ENCODE assay signal across 23 cellular contexts in the genomic region with DNA sequence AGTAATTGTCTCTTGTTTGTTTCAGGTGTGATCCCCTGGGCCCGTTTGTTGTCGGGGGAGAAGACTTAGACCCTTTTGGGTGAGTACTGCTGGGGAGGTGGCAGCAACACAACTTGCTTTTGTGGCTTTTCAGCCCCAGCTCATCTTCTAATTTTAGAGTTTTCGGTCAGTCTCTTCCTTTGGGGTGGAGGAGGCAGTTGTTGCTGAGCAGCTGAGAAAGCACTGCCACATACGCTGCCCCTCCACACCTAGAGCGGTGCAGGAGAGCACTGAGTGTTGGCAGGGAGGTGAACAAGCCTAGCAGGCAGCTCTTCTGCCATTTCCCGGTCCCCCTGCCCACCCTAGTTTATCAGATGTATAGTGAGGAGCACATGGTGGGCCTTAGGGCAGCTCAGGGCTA. TPM values are rescaled to one million over a fixed set of nuclear protein-coding genes. Genes with fewer than 3 reads are reported as not detected.
DNase-seq lines count a peak whose midpoint lies in the region; ATAC-seq, FAIRE-seq and TF ChIP-seq lines count a peak whose summit lies in the region.
"Had no signal": no experiment of that assay in that cellular context is flagged by ENCODE, and none has a peak within 500 bp of the region (broad histone marks: within the 10 kb centered on the region; RNA-seq: fewer than 3 reads in every experiment).

No MANE protein-coding gene starts in this region.

- no peak for TF ChIP-seq POLR2A in GM12878 (IDR thresholded peaks at IDR 0.05; ENCODE audit: low read depth, low read length)
- TF ChIP-seq POLR2A in right lobe of liver (IDR thresholded peaks at IDR 0.05), result no peak

- FAIRE-seq in GM12878 (lab: Jason Lieb, UNC), result no peak
- FAIRE-seq: G401.6, GM19239 had no signal

- H2BK5ac ChIP-seq in neuronal stem cell (ENCODE audit: low read length), result no peak overlapping the region

- DNase-seq in GM10248 (ENCODE audit: extremely low spot score) (peak; percentile 42), GM12878 (ENCODE audit: low read depth, low spot score) (no peak), neuronal stem cell (ENCODE audit: low spot score) (no peak), right lobe of liver (no peak)
- no peak for DNase-seq in CD4-positive, alpha-beta T cell
- DNase-seq: ACHN, COR-L47, DMS 273 treated with DMSO at 0.1 percent for 48 hours, DND-41, NCI-H187 treated with DMSO at 0.1 percent for 48 hours, NCI-H226, NCI-H524, NCI-H82, PC-3, RPMI8226, SHP77 treated with DMSO at 0.1 percent for 48 hours, SK-N-SH had no signal

- POLR2A ChIA-PET in GM10248 (lab: Yijun Ruan, JAX), result no interaction called here
- POLR2A ChIA-PET in GM12878 (lab: Charles Lee), result no interaction called here
- POLR2A ChIA-PET in CD4-positive, alpha-beta T cell (lab: Charles Lee), result no interaction called here

- H3K36me3 ChIP-seq in GM12878 (ENCODE audit: control insufficient read depth in 2 of 2, insufficient read depth in 2 of 2, low read length in 1 of 2) (peaks cover 21 to 44% of the 10 kb centered on the region in 2 experiments), neuronal stem cell (replicated peaks in 1 of 2; ENCODE audit: control insufficient read depth in 2 of 2, insufficient read depth in 2 of 2, low read length in 2 of 2) (peaks cover 45 to 91% of the 10 kb centered on the region in 2 donors), right lobe of liver (peaks cover 3 to 76% (median 30%) of the 10 kb centered on the region in 4 donors)

- no peaks in the 10 kb centered on the region for H3K27me3 ChIP-seq in GM12878 (replicated peaks in 1 of 2; ENCODE audit: control insufficient read depth in 2 of 2, insufficient read depth in 2 of 2, low read length in 1 of 2)
- no peaks in the 10 kb centered on the region for H3K27me3 ChIP-seq in neuronal stem cell (ENCODE audit: control insufficient read depth in 3 of 3, insufficient read depth in 3 of 3, low read depth in 1 of 3, low read length in 3 of 3)
- no peaks in the 10 kb centered on the region for H3K27me3 ChIP-seq in right lobe of liver
- H3K27me3 ChIP-seq in CD4-positive, alpha-beta T cell (ENCODE audit: control insufficient read depth, insufficient read depth, low read length), result no peaks in the 10 kb centered on the region

- ATAC-seq in GM21529 (IDR thresholded peaks at IDR 0.05; ENCODE audit: unreplicated experiment) (peak; percentile 58), GM12878 (peak; percentile 55), right lobe of liver (no peak), HG03108 (IDR thresholded peaks at IDR 0.05; ENCODE audit: unreplicated experiment) (no peak)
- ATAC-seq in CD4-positive, alpha-beta T cell (ENCODE audit: poor library complexity), result no peak
- ATAC-seq: GM23338, HCT116, PC-3 had no signal

- H3K9me3 Mint-ChIP-seq in CD4-positive, alpha-beta T cell, result no peaks in the 10 kb centered on the region
- H3K9me3 Mint-ChIP-seq: GM23338 had no signal

- no peak overlapping the region for H3K18ac ChIP-seq in neuronal stem cell (ENCODE audit: low read length)

- RAD21 ChIA-PET in GM12878 (lab: Charles Lee; ENCODE audit: unreplicated experiment), result no interaction called here

- no peak overlapping the region for H3K14ac ChIP-seq in neuronal stem cell (ENCODE audit: low read length)

- H2AK5ac ChIP-seq in neuronal stem cell (ENCODE audit: low read depth, low read length), result no peak overlapping the region

- intact Hi-C loops in GM12878 (cut with micrococcal nuclease; ENCODE audit: unreplicated experiment) (no loop called here), right lobe of liver (cut with DNase I) (no loop called here)
- intact Hi-C loops in CD4-positive, alpha-beta T cell (cut with DNase I, micrococcal nuclease), result no loop called here

- SMC1A ChIA-PET in GM12878 (lab: Charles Lee; ENCODE audit: uncharacterized antibody, unreplicated experiment), result interaction anchor here (0.7 to 1.5 kb wide), 2 partner anchors 9 to 13 kb away, joined by 3 to 4 read pairs; no protein-coding TSS in a partner anchor

- WGBS in GM12878 (ENCODE audit: insufficient coverage, insufficient replicate concordance, low lambda C conversion rate, missing lambda C conversion rate), result 35% methylated on average over 6 of the region's 6 CpGs
- no CpG with 5 or more reads among the region's 6 CpGs for WGBS in neuronal stem cell (ENCODE audit: extremely low coverage in 2 of 2, insufficient read length in 2 of 2, insufficient replicate concordance in 1 of 2), 2 donors
- 94% methylated on average over 5 of the region's 6 CpGs for WGBS in right lobe of liver (ENCODE audit: insufficient coverage, low coverage, low lambda C conversion rate, missing lambda C conversion rate)

- H3K79me2 ChIP-seq in GM12878 (ENCODE audit: control insufficient read depth, insufficient read depth, low read length), result no peaks in the 10 kb centered on the region

- H3K36me3 Mint-ChIP-seq in CD4-positive, alpha-beta T cell (ENCODE audit: low read depth), result peaks cover 87% of the 10 kb centered on the region

- no peak for TF ChIP-seq CTCF in GM10248 (IDR thresholded peaks at IDR 0.05; ENCODE audit: control extremely low read depth, extremely low read depth, low read depth, missing control alignments)
- TF ChIP-seq CTCF in GM12878 (IDR thresholded peaks at IDR 0.05 in 2 of 3, conservative IDR thresholded peaks at IDR 0.05 in 1 of 3; ENCODE audit: control insufficient read depth in 2 of 3, extremely low read depth in 1 of 3, insufficient read depth in 1 of 3, low read depth in 3 of 3, low read length in 3 of 3), result no peak
- TF ChIP-seq CTCF in right lobe of liver (IDR thresholded peaks at IDR 0.05), result no peak
- no peak for TF ChIP-seq CTCF in CD4-positive, alpha-beta T cell (IDR thresholded peaks at IDR 0.05)

- H3K23ac ChIP-seq in neuronal stem cell (ENCODE audit: low read depth, low read length, poor library complexity), result peak overlapping the region; percentile 4

- no peak for TF ChIP-seq EP300 in GM12878 (IDR thresholded peaks at IDR 0.05; ENCODE audit: borderline replicate concordance in 1 of 2, control insufficient read depth in 1 of 2, low read depth in 2 of 2, low read length in 2 of 2)

- no peaks in the 10 kb centered on the region for H3K79me1 ChIP-seq in neuronal stem cell (ENCODE audit: low read depth, low read length)

- H3K4me3 Mint-ChIP-seq in CD4-positive, alpha-beta T cell, result no peak overlapping the region
- H3K4me3 Mint-ChIP-seq: GM23338 had no signal

- H2BK120ac ChIP-seq in neuronal stem cell (ENCODE audit: low read depth, low read length), result no peak overlapping the region

- H4K91ac ChIP-seq in neuronal stem cell (ENCODE audit: low read depth, low read length, poor library complexity), result no peak overlapping the region

- no peak overlapping the region for H3K27ac Mint-ChIP-seq in CD4-positive, alpha-beta T cell
- H3K27ac Mint-ChIP-seq: GM23338 had no signal

- H3K27me3 Mint-ChIP-seq in CD4-positive, alpha-beta T cell, result no peaks in the 10 kb centered on the region

- no peak overlapping the region for H2BK15ac ChIP-seq in neuronal stem cell (ENCODE audit: low read length)

- no peak for TF ChIP-seq RAD21 in GM12878 (IDR thresholded peaks at IDR 0.05; ENCODE audit: insufficient read depth, low read depth, low read length)

- H3K9ac ChIP-seq in GM12878 (ENCODE audit: control insufficient read depth, insufficient read depth, low read length) (no peak overlapping the region), neuronal stem cell (ENCODE audit: low read depth, low read length, poor library complexity) (peak overlapping the region; percentile 34)
- H3K9ac ChIP-seq: SK-N-SH had no signal

- no peaks in the 10 kb centered on the region for H4K20me1 ChIP-seq in GM12878 (ENCODE audit: control insufficient read depth, insufficient read depth)

- H2BK12ac ChIP-seq in neuronal stem cell (ENCODE audit: low read length), result no peak overlapping the region

- H3K4me3 ChIP-seq in GM12878, result no peak overlapping the region
- H3K4me3 ChIP-seq in neuronal stem cell (ENCODE audit: low read length in 2 of 2), result no peak overlapping the region
- no peak overlapping the region for H3K4me3 ChIP-seq in right lobe of liver
- H3K4me3 ChIP-seq: GM23338 had no signal

- no TSS peak for BruUV-seq in GM12878 (replicated peaks; lab: Mats Ljungman, UMichigan)

- no peak overlapping the region for H4K8ac ChIP-seq in neuronal stem cell (ENCODE audit: low read depth, low read length)

- H2AFZ ChIP-seq in GM12878 (ENCODE audit: control insufficient read depth, low read depth, low read length) (no peak overlapping the region), neuronal stem cell (ENCODE audit: low read length) (no peak overlapping the region)
- H2AFZ ChIP-seq: GM23338 had no signal

- H3K4me2 ChIP-seq in GM12878 (ENCODE audit: control insufficient read depth, insufficient read depth), result peak overlapping the region; percentile 26; the same call in 1 of the 2 replicates
- H3K4me2 ChIP-seq in neuronal stem cell (ENCODE audit: insufficient read depth, low read length, poor library complexity, severe bottlenecking), result no peak overlapping the region
- H3K4me2 ChIP-seq: GM23338, SK-N-SH had no signal

- no peak overlapping the region for H3K4ac ChIP-seq in neuronal stem cell (ENCODE audit: low read length)

- H3K27ac ChIP-seq in GM12878 (ENCODE audit: control insufficient read depth, insufficient read depth) (0 out of 2 replicates have a peak overlapping the region, but pooled peaks have one; percentile 18), neuronal stem cell (replicated peaks; ENCODE audit: low read length) (no peak overlapping the region), right lobe of liver (no peak overlapping the region)
- H3K27ac ChIP-seq in CD4-positive, alpha-beta T cell (ENCODE audit: low read depth, low read length), result no peak overlapping the region

- H3K4me1 Mint-ChIP-seq in CD4-positive, alpha-beta T cell (ENCODE audit: low read depth), result no peaks in the 10 kb centered on the region
- H3K4me1 Mint-ChIP-seq: GM23338 had no signal

- peaks cover 7% of the 10 kb centered on the region; the same call in 1 of the 2 replicates for H3K4me1 ChIP-seq in GM12878 (ENCODE audit: control insufficient read depth, insufficient read depth, low read length)
- H3K4me1 ChIP-seq in neuronal stem cell (ENCODE audit: control insufficient read depth in 2 of 2, insufficient read depth in 1 of 2, low read depth in 1 of 2, low read length in 2 of 2), result no peaks in the 10 kb centered on the region
- H3K4me1 ChIP-seq in right lobe of liver, result no peaks in the 10 kb centered on the region

- CTCF ChIA-PET in GM10248 (lab: Yijun Ruan, JAX) (interaction anchor here (1.4 kb wide), 1 partner anchor 56 kb away, joined by 3 read pairs; no protein-coding TSS in a partner anchor), GM12878 (lab: Yijun Ruan, JAX) (no interaction called here)
- CTCF ChIA-PET in CD4-positive, alpha-beta T cell (lab: Charles Lee), result no interaction called here

- in situ Hi-C loops in GM12878 (cut with MboI), result no loop called here

- H3K9me3 ChIP-seq in GM12878 (replicated peaks; ENCODE audit: control insufficient read depth, insufficient read depth, low read length) (no peaks in the 10 kb centered on the region), neuronal stem cell (replicated peaks in 1 of 2; ENCODE audit: control insufficient read depth in 2 of 2, insufficient read depth in 1 of 2, low read depth in 1 of 2, low read length in 2 of 2) (no peaks in the 10 kb centered on the region), right lobe of liver (no peaks in the 10 kb centered on the region)
- no peaks in the 10 kb centered on the region for H3K9me3 ChIP-seq in CD4-positive, alpha-beta T cell (ENCODE audit: control insufficient read depth, low read length)
- H3K9me3 ChIP-seq: SK-N-SH had no signal

RNA-seq across cellular contexts. Expression of gene TMEM74B, which starts 21.7 kb away (rescaled TPM):
- total RNA-seq in GM12878 (2013; cell fraction: nucleolus; rRNA removed), result 0.48 TPM in 1 of 2 replicates, not detected in the other
- total RNA-seq in GM12878 (2014; rRNA removed) (not detected in 2 replicates), GM12878 (2014; rRNA removed; fragmentation: Illumina TruSeq; extraction: Trizol) (not detected in 2 replicates), GM12878 (2021) (not detected in 2 replicates), right lobe of liver (1 to 10 TPM in 4 of 6 experiments, under 1 TPM in 2; 0.37 to 2.8 (median 1.8) TPM)
- not detected for polyA plus RNA-seq in GM12878 (2011; ENCODE audit: low read depth)
- polyA plus RNA-seq in GM12878 (2011; rRNA removed) (0.06 and 0.07 TPM in 2 replicates), GM12878 (2014; fragmentation: Illumina TruSeq; extraction: Trizol) (not detected in 2 replicates), GM12878 (2014; fragmentation: Nextera tagmentation; extraction: Ambion mirVana) (not detected), GM12878 (2014; rRNA removed) (not detected in 2 replicates), GM12878 (2016; fragmentation: Nextera tagmentation; extraction: Ambion mirVana) (not detected)
- 0.03 TPM in 1 of 2 replicates, not detected in the other for polyA plus RNA-seq in GM12878 (2011; cell fraction: cytosol; rRNA removed)
- 0.38 and 1.1 TPM in 2 replicates for polyA plus RNA-seq in GM12878 (2011; cell fraction: nucleus; rRNA removed)
- polyA plus RNA-seq in GM12878 (2012), result 0.28 and 0.65 TPM in 2 replicates
- polyA minus RNA-seq in GM12878 (2011; rRNA and poly(A)+ RNA removed), result not detected in 2 replicates
- not detected in 2 replicates for polyA minus RNA-seq in GM12878 (2011; cell fraction: cytosol; rRNA and poly(A)+ RNA removed)
- polyA minus RNA-seq in GM12878 (2011; cell fraction: nucleus; rRNA and poly(A)+ RNA removed), result 0.36 TPM in 1 of 2 replicates, not detected in the other
- 4.8 TPM for polyA plus RNA-seq in neuronal stem cell (2013, experiment 1 of 2)
- 3.8 TPM for polyA plus RNA-seq in neuronal stem cell (2013, experiment 2 of 2)
- under 1 TPM in 1 of 2 experiments, not detected in 1; 0.17 TPM for total RNA-seq in CD4-positive, alpha-beta T cell

RNA-seq across cellular contexts. Expression of gene C20orf202, which starts 40.1 kb away (rescaled TPM):
- total RNA-seq in GM12878 (2013; cell fraction: nucleolus; rRNA removed), result 0.48 TPM in 1 of 2 replicates, not detected in the other
- total RNA-seq in GM12878 (2014; rRNA removed), result not detected in 2 replicates
- total RNA-seq in GM12878 (2014; rRNA removed; fragmentation: Illumina TruSeq; extraction: Trizol), result not detected in 2 replicates
- not detected in 2 replicates for total RNA-seq in GM12878 (2021)
- not detected for polyA plus RNA-seq in GM12878 (2011; ENCODE audit: low read depth)
- 0.04 and 0.10 TPM in 2 replicates for polyA plus RNA-seq in GM12878 (2011; rRNA removed)
- polyA plus RNA-seq in GM12878 (2011; cell fraction: cytosol; rRNA removed), result 0.03 and 0.06 TPM in 2 replicates
- polyA plus RNA-seq in GM12878 (2011; cell fraction: nucleus; rRNA removed), result 0.07 TPM in 1 of 2 replicates, not detected in the other
- not detected in 2 replicates for polyA plus RNA-seq in GM12878 (2012)
- polyA plus RNA-seq in GM12878 (2014; fragmentation: Illumina TruSeq; extraction: Trizol), result 0.04 TPM in 1 of 2 replicates, not detected in the other
- not detected for polyA plus RNA-seq in GM12878 (2014; fragmentation: Nextera tagmentation; extraction: Ambion mirVana)
- 0.08 TPM in 1 of 2 replicates, not detected in the other for polyA plus RNA-seq in GM12878 (2014; rRNA removed)
- polyA plus RNA-seq in GM12878 (2016; fragmentation: Nextera tagmentation; extraction: Ambion mirVana), result not detected
- polyA minus RNA-seq in GM12878 (2011; rRNA and poly(A)+ RNA removed), result not detected in 2 replicates
- polyA minus RNA-seq in GM12878 (2011; cell fraction: cytosol; rRNA and poly(A)+ RNA removed), result not detected in 2 replicates
- polyA minus RNA-seq in GM12878 (2011; cell fraction: nucleus; rRNA and poly(A)+ RNA removed), result not detected in 2 replicates
- polyA plus RNA-seq in neuronal stem cell (2013, experiment 1 of 2), result 0.24 TPM
- polyA plus RNA-seq in neuronal stem cell (2013, experiment 2 of 2), result 0.10 TPM
- under 1 TPM in 1 of 6 experiments, not detected in 5; 0.19 TPM for total RNA-seq in right lobe of liver
- not detected for total RNA-seq in CD4-positive, alpha-beta T cell
- total RNA-seq: GM23338, PC-3 had no signal
- polyA plus RNA-seq: GM23338, SK-N-SH had no signal

RNA-seq across cellular contexts. Expression of gene PSMF1, which starts 44.7 kb away (rescaled TPM):
- total RNA-seq in GM12878 (2013; cell fraction: nucleolus; rRNA removed), result 68.6 and 72.2 TPM in 2 replicates
- 30.2 and 32.9 TPM in 2 replicates for total RNA-seq in GM12878 (2014; rRNA removed)
- 35.2 and 35.8 TPM in 2 replicates for total RNA-seq in GM12878 (2014; rRNA removed; fragmentation: Illumina TruSeq; extraction: Trizol)
- total RNA-seq in GM12878 (2021), result 156 and 167 TPM in 2 replicates
- polyA plus RNA-seq in GM12878 (2011; ENCODE audit: low read depth), result 60.4 TPM
- polyA plus RNA-seq in GM12878 (2011; rRNA removed), result 29.3 and 45.9 TPM in 2 replicates
- 46.6 and 163 TPM in 2 replicates for polyA plus RNA-seq in GM12878 (2011; cell fraction: cytosol; rRNA removed)
- 76.8 and 77.5 TPM in 2 replicates for polyA plus RNA-seq in GM12878 (2011; cell fraction: nucleus; rRNA removed)
- polyA plus RNA-seq in GM12878 (2012), result 96.7 and 104 TPM in 2 replicates
- 68.1 and 171 TPM in 2 replicates for polyA plus RNA-seq in GM12878 (2014; fragmentation: Illumina TruSeq; extraction: Trizol)
- 10 to 100 TPM; 14.2 to 14.4 TPM for polyA plus RNA-seq in GM12878 (2014; fragmentation: Nextera tagmentation; extraction: Ambion mirVana)
- 27.3 and 35.1 TPM in 2 replicates for polyA plus RNA-seq in GM12878 (2014; rRNA removed)
- 100 to 1,000 TPM; 159 to 173 TPM for polyA plus RNA-seq in GM12878 (2016; fragmentation: Nextera tagmentation; extraction: Ambion mirVana)
- 45.8 and 52.1 TPM in 2 replicates for polyA minus RNA-seq in GM12878 (2011; rRNA and poly(A)+ RNA removed)
- 21.9 and 37.1 TPM in 2 replicates for polyA minus RNA-seq in GM12878 (2011; cell fraction: cytosol; rRNA and poly(A)+ RNA removed)
- polyA minus RNA-seq in GM12878 (2011; cell fraction: nucleus; rRNA and poly(A)+ RNA removed), result 18.9 and 34.3 TPM in 2 replicates
- polyA plus RNA-seq in neuronal stem cell (2013, experiment 1 of 2), result 45.1 TPM
- polyA plus RNA-seq in neuronal stem cell (2013, experiment 2 of 2), result 43.2 TPM
- total RNA-seq in right lobe of liver, result 100 to 1,000 TPM in 5 of 6 experiments, 10 to 100 TPM in 1; 82.5 to 260 (median 116) TPM
- total RNA-seq in CD4-positive, alpha-beta T cell, result 10 to 100 TPM; 79.9 to 84.2 TPM

Comparison
In these comparisons a context has a peak if more than half of its experiments do, and no peak if none do; other contexts are left out.
1. ATAC-seq: peak in GM21529 (single experiment) and GM12878 (single experiment); none in right lobe of liver (0 of 4), CD4-positive, alpha-beta T cell (single experiment) and HG03108 (single experiment).